ENCODE assay signal across 10 cellular contexts in genomic region chr10:3048114-3049019, GRCh38. TPM values are rescaled to one million over a fixed set of nuclear protein-coding genes. Genes with fewer than 3 reads are reported as not detected.
A peak's percentile ranks its signal among the peaks of the same experiment; 100 is the strongest.
DNase-seq lines count a peak whose midpoint lies in the region; ATAC-seq and TF ChIP-seq lines count a peak whose summit lies in the region.
"Had no signal": no experiment of that assay in that cellular context is flagged by ENCODE, and none has a peak within 500 bp of the region (broad histone marks: within the 10 kb centered on the region; RNA-seq: fewer than 3 reads in every experiment).

No MANE protein-coding gene starts in this region.

- no peaks in the 10 kb centered on the region for H3K36me3 ChIP-seq in rectal smooth muscle tissue (ENCODE audit: control insufficient read depth, insufficient read depth, low read length)

- H3K27ac ChIP-seq in rectal smooth muscle tissue (ENCODE audit: low read depth, low read length) = peak overlapping the region; percentile 71

- peak; percentile 65 for DNase-seq in Ammon's horn (ENCODE audit: low spot score)
- peak; percentile 70 for DNase-seq in RPMI7951 (ENCODE audit: low read depth)
- DNase-seq in fibroblast of mammary gland (ENCODE audit: low read depth) = peak; percentile 79
- DNase-seq in DMS153 (lab: John Stamatoyannopoulos, UW) = no peak
- DNase-seq in NCI-H524 (lab: John Stamatoyannopoulos, UW) = no peak
- DNase-seq: activated T-cell treated with anti-CD3 and anti-CD28 coated beads, Interleukin-2, amount 50 U/mL, for 4 hours; CD4-positive, alpha-beta memory T cell had no signal

- ATAC-seq in HG03045 (IDR thresholded peaks at IDR 0.05; ENCODE audit: unreplicated experiment) = no peak
- no peak for ATAC-seq in GM18868 (IDR thresholded peaks at IDR 0.05; ENCODE audit: unreplicated experiment)
- ATAC-seq: activated T-cell treated with anti-CD3 and anti-CD28 coated beads, Interleukin-2, amount 50 U/mL, for 4 hours had no signal

- H3K4me1 ChIP-seq in rectal smooth muscle tissue (ENCODE audit: control insufficient read depth, insufficient read depth, low read length) = peaks cover 20% of the 10 kb centered on the region

- H3K9ac ChIP-seq in rectal smooth muscle tissue (ENCODE audit: low read length) = no peak overlapping the region

- TF ChIP-seq CTCF in fibroblast of mammary gland (conservative IDR thresholded peaks at IDR 0.05; ENCODE audit: control insufficient read depth, insufficient read depth, low read depth, low read length) = no peak

- H3K4me3 ChIP-seq in fibroblast of mammary gland (ENCODE audit: control insufficient read depth, low read depth, low read length) = no peak overlapping the region
- no peak overlapping the region for H3K4me3 ChIP-seq in rectal smooth muscle tissue (ENCODE audit: low read length)

- no peaks in the 10 kb centered on the region for H3K27me3 ChIP-seq in rectal smooth muscle tissue (ENCODE audit: control insufficient read depth, insufficient read depth, low read length)

RNA-seq across cellular contexts. Expression of gene PFKP, which starts 19.0 kb away (rescaled TPM):
- 268 TPM in 2 replicates for total RNA-seq in RPMI7951 (2014; rRNA removed; shearing (Covaris generic))

Comparison
In these comparisons a context has a peak if more than half of its experiments do, and no peak if none do; other contexts are left out.
1. DNase-seq: peak in Ammon's horn (single experiment), RPMI7951 (single experiment) and fibroblast of mammary gland (single experiment); none in DMS153 (single experiment) and NCI-H524 (0 of 2).